Comparison of ENCODE assay signal across 12 cellular contexts in the genomic region with DNA sequence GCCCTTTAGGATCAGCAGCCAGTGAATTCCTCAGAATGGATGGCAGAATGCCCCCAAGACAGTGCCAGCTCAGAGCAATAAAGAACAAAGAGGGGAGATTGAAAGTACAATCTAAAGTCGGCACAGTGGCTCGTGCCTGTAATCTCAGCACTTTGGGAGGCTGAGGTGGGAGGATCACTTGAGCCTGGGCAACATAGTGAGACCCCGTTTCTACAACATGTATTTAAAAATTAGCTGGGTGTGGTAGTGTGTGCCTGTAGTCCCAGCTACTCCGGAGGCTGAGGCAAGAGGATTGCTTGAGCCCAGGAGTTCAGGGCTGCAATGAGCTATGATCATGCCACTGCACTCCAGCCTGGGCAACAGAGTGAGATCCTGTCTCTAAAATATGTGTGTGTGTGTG. TPM values are rescaled to one million over a fixed set of nuclear protein-coding genes. Genes with fewer than 3 reads are reported as not detected.
"Had no signal": no experiment of that assay in that cellular context is flagged by ENCODE, and none has a peak within 500 bp of the region (broad histone marks: within the 10 kb centered on the region; RNA-seq: fewer than 3 reads in every experiment).

No MANE protein-coding gene starts in this region.

RNA-seq across cellular contexts. Expression of gene PRND, which starts 1.8 kb away (rescaled TPM):
- total RNA-seq: chondrocyte, esophagus mucosa, esophagus squamous epithelium, gastrocnemius medialis, kidney epithelial cell, left cardiac atrium, left lung, left ventricle myocardium superior, lower lobe of right lung, mucosa of gallbladder had no signal
- polyA plus RNA-seq: heart right ventricle, keratinocyte had no signal
